Comparison of ENCODE assay signal across 9 cellular contexts in the genomic region with DNA sequence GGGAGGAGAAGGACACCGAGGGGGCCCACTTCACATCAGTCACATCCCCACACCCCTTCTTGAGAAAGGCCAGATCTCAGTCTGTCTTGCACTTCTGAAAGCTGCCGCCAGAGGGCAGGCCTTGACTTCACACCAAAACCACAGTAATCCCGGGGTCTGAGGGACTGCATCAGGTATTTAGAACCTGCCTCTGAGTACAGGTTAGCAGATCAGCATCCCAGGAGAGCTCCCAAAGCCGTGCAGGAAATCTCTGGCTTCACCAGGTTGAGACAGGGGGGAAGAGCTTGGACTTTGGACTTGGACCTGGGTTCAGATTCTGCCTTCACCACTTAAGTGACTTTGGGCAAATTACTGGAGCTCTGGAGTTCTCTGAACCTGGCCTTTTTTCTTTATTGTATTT. TPM values are rescaled to one million over a fixed set of nuclear protein-coding genes. Genes with fewer than 3 reads are reported as not detected.
DNase-seq lines count a peak whose midpoint lies in the region; ATAC-seq and TF ChIP-seq lines count a peak whose summit lies in the region.
"Had no signal": no experiment of that assay in that cellular context is flagged by ENCODE, and none has a peak within 500 bp of the region (broad histone marks: within the 10 kb centered on the region; RNA-seq: fewer than 3 reads in every experiment).

No MANE protein-coding gene starts in this region.

- no peak overlapping the region for H3K27ac Mint-ChIP-seq in natural killer cell
- no peak overlapping the region for H3K27ac Mint-ChIP-seq in stimulated activated naive B cell treated with anti-CD40 and anti-IgM and Interleukin-4, amounts not matched to agents 10 μg/mL and 1 μg/mL and 100 μg/mL, for 72 hours

- H3K4me1 ChIP-seq in OCI-LY1 (ENCODE audit: insufficient read depth, low read length, severe bottlenecking) = peaks cover 3% of the 10 kb centered on the region
- peaks cover 13 to 15% (median 14%) of the 10 kb centered on the region in 4 donors for H3K4me1 ChIP-seq in esophagus muscularis mucosa

- no peak overlapping the region for H3K27ac ChIP-seq in OCI-LY1 (ENCODE audit: low read depth, low read length, poor library complexity, severe bottlenecking)
- no peak overlapping the region for H3K27ac ChIP-seq in esophagus muscularis mucosa (replicated peaks in 1 of 4)

- no peak overlapping the region for H3K9ac ChIP-seq in OCI-LY1 (ENCODE audit: low read length)

- H3K79me2 ChIP-seq in OCI-LY1 (ENCODE audit: insufficient read depth, low read length) = no peaks in the 10 kb centered on the region

- no peaks in the 10 kb centered on the region for H3K9me2 ChIP-seq in OCI-LY1 (ENCODE audit: low read depth, low read length)

- TF ChIP-seq CTCF in OCI-LY1 (IDR thresholded peaks at IDR 0.05; ENCODE audit: low read length) (peak; percentile 94), esophagus muscularis mucosa (IDR thresholded peaks at IDR 0.05) (peak; percentile 58 to 92 (median 70)), natural killer cell (IDR thresholded peaks at IDR 0.05) (peak; percentile 66)

- no peak for TF ChIP-seq EP300 in esophagus muscularis mucosa (IDR thresholded peaks at IDR 0.05)

- H3K4me3 ChIP-seq in OCI-LY1 (ENCODE audit: low read depth, low read length, poor library complexity, severe bottlenecking) (no peak overlapping the region), esophagus muscularis mucosa (no peak overlapping the region)

- H3F3A ChIP-seq in OCI-LY1 (ENCODE audit: insufficient read depth, low read length) = no peaks in the 10 kb centered on the region

- H3K9me3 Mint-ChIP-seq in natural killer cell = no peaks in the 10 kb centered on the region
- no peaks in the 10 kb centered on the region for H3K9me3 Mint-ChIP-seq in stimulated activated naive B cell treated with anti-CD40 and anti-IgM and Interleukin-4, amounts not matched to agents 10 μg/mL and 1 μg/mL and 100 μg/mL, for 72 hours

- no peak overlapping the region for H3K4me2 ChIP-seq in OCI-LY1 (ENCODE audit: low read length)

- peak; percentile 21 for DNase-seq in DMS79 treated with DMSO at 0.1 percent for 48 hours (lab: John Stamatoyannopoulos, UW)
- DNase-seq in activated CD8-positive, alpha-beta memory T cell treated with anti-CD3 and anti-CD28 coated beads, Interleukin-2, amount 50 U/mL, for 48 hours = peak; percentile 91
- DNase-seq in esophagus muscularis mucosa (ENCODE audit: extremely low spot score) = no peak
- peak; percentile 47 for DNase-seq in natural killer cell
- peak; percentile 62 for DNase-seq in stimulated activated naive B cell treated with anti-CD40 and anti-IgM and Interleukin-4, amounts not matched to agents 10 μg/mL and 1 μg/mL and 100 μg/mL, for 72 hours

- TF ChIP-seq POLR2A in esophagus muscularis mucosa (IDR thresholded peaks at IDR 0.05; ENCODE audit: low read depth) = no peak

- peak; percentile 47 for ATAC-seq in HG03432 (IDR thresholded peaks at IDR 0.05; ENCODE audit: unreplicated experiment)
- peak; percentile 51 to 73 (median 63) for ATAC-seq in natural killer cell
- ATAC-seq in stimulated activated naive B cell treated with anti-CD40 and anti-IgM and Interleukin-4, amounts not matched to agents 10 μg/mL and 1 μg/mL and 100 μg/mL, for 72 hours (replicated peaks) = peak; percentile 64 to 73
- ATAC-seq in HG03520 (IDR thresholded peaks at IDR 0.05; ENCODE audit: unreplicated experiment) = no peak

- no peaks in the 10 kb centered on the region for H4K20me1 ChIP-seq in OCI-LY1 (ENCODE audit: insufficient read depth, low read length)

- H3K36me3 Mint-ChIP-seq in natural killer cell = no peaks in the 10 kb centered on the region
- peaks cover 0 to 2% of the 10 kb centered on the region in 2 donors for H3K36me3 Mint-ChIP-seq in stimulated activated naive B cell treated with anti-CD40 and anti-IgM and Interleukin-4, amounts not matched to agents 10 μg/mL and 1 μg/mL and 100 μg/mL, for 72 hours

- H3K4me3 Mint-ChIP-seq in natural killer cell = no peak overlapping the region
- H3K4me3 Mint-ChIP-seq in stimulated activated naive B cell treated with anti-CD40 and anti-IgM and Interleukin-4, amounts not matched to agents 10 μg/mL and 1 μg/mL and 100 μg/mL, for 72 hours = no peak overlapping the region

- H3K27me3 ChIP-seq in OCI-LY1 (ENCODE audit: insufficient read depth, low read length) (peaks cover 8% of the 10 kb centered on the region), esophagus muscularis mucosa (peaks cover 0 to 49% (median 13%) of the 10 kb centered on the region in 4 donors)

- H3K36me3 ChIP-seq in OCI-LY1 (ENCODE audit: insufficient read depth, low read length) (no peaks in the 10 kb centered on the region), esophagus muscularis mucosa (no peaks in the 10 kb centered on the region)

- H2AFZ ChIP-seq in OCI-LY1 (ENCODE audit: low read length) = no peak overlapping the region

- H3K27me3 Mint-ChIP-seq in natural killer cell (ENCODE audit: low read depth in 2 of 2) = peaks cover 34 to 38% of the 10 kb centered on the region in 2 donors
- peaks cover 45 to 49% of the 10 kb centered on the region in 2 donors for H3K27me3 Mint-ChIP-seq in stimulated activated naive B cell treated with anti-CD40 and anti-IgM and Interleukin-4, amounts not matched to agents 10 μg/mL and 1 μg/mL and 100 μg/mL, for 72 hours

- H3K4me1 Mint-ChIP-seq in natural killer cell = peaks cover 6 to 11% of the 10 kb centered on the region in 2 donors
- H3K4me1 Mint-ChIP-seq in stimulated activated naive B cell treated with anti-CD40 and anti-IgM and Interleukin-4, amounts not matched to agents 10 μg/mL and 1 μg/mL and 100 μg/mL, for 72 hours = peaks cover 16 to 33% of the 10 kb centered on the region in 2 donors

- H3K9me3 ChIP-seq in OCI-LY1 (ENCODE audit: low read length) (no peaks in the 10 kb centered on the region), esophagus muscularis mucosa (no peaks in the 10 kb centered on the region)

- intact Hi-C loops in esophagus muscularis mucosa (cut with DNase I) = loop anchor here (10.0 kb wide), 1 partner anchor 142 kb away; a partner anchor contains a TSS
- intact Hi-C loops in natural killer cell (cut with micrococcal nuclease) = no loop called here

- 5% methylated on average over 4 of the region's 4 CpGs for WGBS in esophagus muscularis mucosa

RNA-seq across cellular contexts. Expression of a gene that starts 50.3 kb away (rescaled TPM):
- total RNA-seq in esophagus muscularis mucosa (under 1 TPM in 3 of 4 donors, not detected in 1; 0.13 to 0.17 (median 0.17) TPM), natural killer cell (not detected)
- total RNA-seq: aorta had no signal
